ENCODE assay signal across 22 cellular contexts in the genomic region with DNA sequence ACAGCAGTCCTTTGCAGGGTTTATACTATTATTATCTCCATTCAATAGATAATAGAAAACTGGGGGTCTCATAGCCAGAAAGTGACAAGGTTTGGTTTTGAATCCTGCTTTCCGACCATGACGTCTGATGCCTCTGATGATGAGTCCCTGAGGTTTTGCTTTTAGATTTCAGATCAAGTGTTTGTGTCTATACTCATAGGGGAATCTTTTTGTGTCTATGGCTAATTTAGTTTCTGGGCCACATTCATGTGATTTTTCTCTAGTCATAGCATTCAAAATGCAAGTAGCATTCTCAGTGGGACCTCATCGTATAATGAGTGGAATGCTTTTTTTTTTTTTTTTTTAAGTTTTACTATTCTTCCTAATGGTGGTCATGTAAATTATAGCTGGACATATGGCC.
DNase-seq lines count a peak whose midpoint lies in the region; ATAC-seq and TF ChIP-seq lines count a peak whose summit lies in the region.
"Had no signal": no experiment of that assay in that cellular context is flagged by ENCODE, and none has a peak within 500 bp of the region (broad histone marks: within the 10 kb centered on the region; RNA-seq: fewer than 3 reads in every experiment).

No MANE protein-coding gene starts in this region.

- H3K36me3 ChIP-seq in CD4-positive, alpha-beta memory T cell (ENCODE audit: insufficient read depth, low read length) = peaks cover 6% of the 10 kb centered on the region
- H3K36me3 ChIP-seq in HUES48 (ENCODE audit: control insufficient read depth, insufficient read depth, low read length) (peaks cover 34% of the 10 kb centered on the region), endocrine pancreas (ENCODE audit: control insufficient read depth, insufficient read depth, low read length) (no peaks in the 10 kb centered on the region), gastrocnemius medialis (no peaks in the 10 kb centered on the region)

- H3K9me3 Mint-ChIP-seq in CD4-positive, alpha-beta memory T cell = no peaks in the 10 kb centered on the region
- H3K9me3 Mint-ChIP-seq: naive thymus-derived CD4-positive, alpha-beta T cell had no signal

- no peak for TF ChIP-seq CTCF in gastrocnemius medialis (IDR thresholded peaks at IDR 0.05 in 4 of 5, conservative IDR thresholded peaks at IDR 0.05 in 1 of 5)

- intact Hi-C loops in CD4-positive, alpha-beta memory T cell (cut with micrococcal nuclease) = no loop called here
- intact Hi-C loops in gastrocnemius medialis (cut with DNase I; ENCODE audit: low total_unique reads) = no loop called here

- H3K9ac ChIP-seq in HUES48 (ENCODE audit: low read depth, low read length) (no peak overlapping the region), endocrine pancreas (ENCODE audit: control insufficient read depth, insufficient read depth, low read length) (no peak overlapping the region)
- H3K9ac ChIP-seq: parathyroid adenoma had no signal

- POLR2A ChIA-PET in CD4-positive, alpha-beta memory T cell (lab: Charles Lee; ENCODE audit: partially characterized antibody) = interaction anchor here (1.2 to 2.2 kb wide), 5 partner anchors 9 to 206 kb away, joined by 3 to 9 read pairs (median 4); a partner anchor contains a TSS

- H3K27me3 ChIP-seq in CD4-positive, alpha-beta memory T cell (ENCODE audit: insufficient read depth, low read length) = no peaks in the 10 kb centered on the region
- H3K27me3 ChIP-seq in HUES48 (ENCODE audit: control insufficient read depth, insufficient read depth, low read length) (no peaks in the 10 kb centered on the region), endocrine pancreas (ENCODE audit: control insufficient read depth, insufficient read depth, low read length) (no peaks in the 10 kb centered on the region), gastrocnemius medialis (no peaks in the 10 kb centered on the region)
- H3K27me3 ChIP-seq: BE2C, hepatocyte, tibial nerve had no signal

- H3K4me3 Mint-ChIP-seq in CD4-positive, alpha-beta memory T cell = peak overlapping the region in 3 of 8 donors; percentile 46 to 57 (median 56)
- H3K4me3 Mint-ChIP-seq: naive thymus-derived CD4-positive, alpha-beta T cell had no signal

- in situ Hi-C loops in gastrocnemius medialis (cut with MboI; ENCODE audit: low sequenced_read_pairs in 4 of 4) = no loop called here

- peaks cover 83% of the 10 kb centered on the region for H3K4me1 ChIP-seq in CD4-positive, alpha-beta memory T cell (ENCODE audit: insufficient read depth, low read length)
- H3K4me1 ChIP-seq in HUES48 (ENCODE audit: control insufficient read depth, insufficient read depth, low read length) = peaks cover 29% of the 10 kb centered on the region
- peaks cover 8% of the 10 kb centered on the region for H3K4me1 ChIP-seq in endocrine pancreas (ENCODE audit: control insufficient read depth, insufficient read depth, low read length)
- H3K4me1 ChIP-seq in gastrocnemius medialis = no peaks in the 10 kb centered on the region
- H3K4me1 ChIP-seq: BE2C, HAP-1, parathyroid adenoma had no signal

- peak; percentile 78 to 86 for ATAC-seq in activated CD4-positive, CD25-positive, alpha-beta regulatory T cell treated with anti-CD3 and anti-CD28 coated beads, Interleukin-2, amount 50 U/mL, for 24 hours
- ATAC-seq in gastrocnemius medialis = no peak
- ATAC-seq: naive thymus-derived CD4-positive, alpha-beta T cell had no signal

- no peaks in the 10 kb centered on the region for H3K27me3 Mint-ChIP-seq in CD4-positive, alpha-beta memory T cell
- H3K27me3 Mint-ChIP-seq: naive thymus-derived CD4-positive, alpha-beta T cell had no signal

- H3K4me3 ChIP-seq in CD4-positive, alpha-beta memory T cell (ENCODE audit: low read length in 2 of 2) = no peak overlapping the region
- H3K4me3 ChIP-seq in HUES48 (ENCODE audit: low read depth, low read length) (no peak overlapping the region), endocrine pancreas (ENCODE audit: control insufficient read depth, insufficient read depth, low read length) (peak overlapping the region; percentile 31), gastrocnemius medialis (no peak overlapping the region)
- H3K4me3 ChIP-seq: HAP-1, hepatocyte, tibial nerve had no signal

- no peak for DNase-seq in activated CD4-positive, CD25-positive, alpha-beta regulatory T cell treated with anti-CD3 and anti-CD28 coated beads, Interleukin-2, amount 50 U/mL, for 72 hours
- no peak for DNase-seq in CD4-positive, alpha-beta memory T cell
- no peak for DNase-seq in gastrocnemius medialis
- no peak for DNase-seq in GF-D8 (lab: John Stamatoyannopoulos, UW)
- DNase-seq in NCI-H187 (lab: John Stamatoyannopoulos, UW) = no peak
- DNase-seq: activated gamma-delta T cell treated with Interleukin-2 at 50 U/mL for 16 hours; BE2C; IMR-90; mammary epithelial cell; MM.1S; naive thymus-derived CD4-positive, alpha-beta T cell; NCI-H1694 treated with DMSO at 0.1 percent for 48 hours; NCI-H446 treated with DMSO at 0.1 percent for 48 hours had no signal

- no peak overlapping the region for H3K27ac ChIP-seq in CD4-positive, alpha-beta memory T cell (ENCODE audit: low read depth, low read length)
- H3K27ac ChIP-seq in HUES48 (ENCODE audit: low read depth, low read length) (peak overlapping the region; percentile 27), gastrocnemius medialis (no peak overlapping the region)
- H3K27ac ChIP-seq: 22Rv1, hepatocyte, parathyroid adenoma, RWPE1, tibial nerve had no signal

- peaks cover 62 to 91% (median 76%) of the 10 kb centered on the region in 4 donors for H3K4me1 Mint-ChIP-seq in CD4-positive, alpha-beta memory T cell

- peaks cover 37 to 46% of the 10 kb centered on the region in 2 donors for H3K36me3 Mint-ChIP-seq in CD4-positive, alpha-beta memory T cell

- H3K27ac Mint-ChIP-seq in CD4-positive, alpha-beta memory T cell = peak overlapping the region in 6 of 7 donors; percentile 20 to 81 (median 58)

- no peak for TF ChIP-seq POLR2A in gastrocnemius medialis (IDR thresholded peaks at IDR 0.05)

- no peaks in the 10 kb centered on the region for H3K9me3 ChIP-seq in CD4-positive, alpha-beta memory T cell (ENCODE audit: control insufficient read depth in 1 of 2, low read length in 2 of 2)
- H3K9me3 ChIP-seq in HUES48 (ENCODE audit: control insufficient read depth, insufficient read depth, low read length) = no peaks in the 10 kb centered on the region
- no peaks in the 10 kb centered on the region for H3K9me3 ChIP-seq in endocrine pancreas (ENCODE audit: control insufficient read depth, low read length)
- H3K9me3 ChIP-seq in gastrocnemius medialis = no peaks in the 10 kb centered on the region
- H3K9me3 ChIP-seq: BE2C, HAP-1, tibial nerve had no signal

- CTCF ChIA-PET in CD4-positive, alpha-beta memory T cell (lab: Charles Lee; ENCODE audit: partially characterized antibody) = interaction anchor here (0.7 to 1.2 kb wide), 2 partner anchors 41 to 97 kb away, joined by 4 to 5 read pairs; no protein-coding TSS in a partner anchor

Comparison
In these comparisons a context has a peak if more than half of its experiments do, and no peak if none do; other contexts are left out.
1. ATAC-seq: peak in activated CD4-positive, CD25-positive, alpha-beta regulatory T cell treated with anti-CD3 and anti-CD28 coated beads, Interleukin-2, amount 50 U/mL, for 24 hours (2 of 2); none in gastrocnemius medialis (0 of 2).